ENCODE assay signal across 11 cellular contexts in genomic region chr7:44103566-44103940, GRCh38. TPM values are rescaled to one million over a fixed set of nuclear protein-coding genes. Genes with fewer than 3 reads are reported as not detected.
DNase-seq lines count a peak whose midpoint lies in the region; ATAC-seq and TF ChIP-seq lines count a peak whose summit lies in the region.
"Had no signal": no experiment of that assay in that cellular context is flagged by ENCODE, and none has a peak within 500 bp of the region (broad histone marks: within the 10 kb centered on the region; RNA-seq: fewer than 3 reads in every experiment).

No MANE protein-coding gene starts in this region.

- intact Hi-C loops in ascending aorta (cut with DNase I) = loop anchor here (1.0 kb wide), 1 partner anchor 21 kb away; the partner anchor contains the start of gene POLM
- intact Hi-C loops in lower lobe of right lung (cut with DNase I) = no loop called here

- H3K36me3 ChIP-seq in ascending aorta (peaks cover 18 to 27% of the 10 kb centered on the region in 2 donors), lower lobe of right lung (peaks cover 16% of the 10 kb centered on the region)

- ATAC-seq in lower lobe of right lung (no peak), GM21786 (IDR thresholded peaks at IDR 0.05; ENCODE audit: unreplicated experiment) (no peak)

- H3K9me3 Mint-ChIP-seq in T-helper 1 cell treated with Interleukin-12 subunit alpha and Interleukin-12 subunit beta and Interleukin-4 antibody, amounts not matched to agents 30 μg/mL and 1 μg/mL, for 36 hours = no peaks in the 10 kb centered on the region

- H3K4me3 Mint-ChIP-seq in T-helper 1 cell treated with Interleukin-12 subunit alpha and Interleukin-12 subunit beta and Interleukin-4 antibody, amounts not matched to agents 30 μg/mL and 1 μg/mL, for 36 hours = peak overlapping the region; percentile 49

- H3K9me3 ChIP-seq in ascending aorta (no peaks in the 10 kb centered on the region), lower lobe of right lung (no peaks in the 10 kb centered on the region)

- H3K27ac Mint-ChIP-seq in T-helper 1 cell treated with Interleukin-12 subunit alpha and Interleukin-12 subunit beta and Interleukin-4 antibody, amounts not matched to agents 30 μg/mL and 1 μg/mL, for 36 hours = no peak overlapping the region

- H3K4me1 Mint-ChIP-seq in T-helper 1 cell treated with Interleukin-12 subunit alpha and Interleukin-12 subunit beta and Interleukin-4 antibody, amounts not matched to agents 30 μg/mL and 1 μg/mL, for 36 hours (ENCODE audit: low read depth) = peaks cover 4% of the 10 kb centered on the region

- H3K4me1 ChIP-seq in ascending aorta (peaks cover 55 to 74% of the 10 kb centered on the region in 2 donors), lower lobe of right lung (peaks cover 4% of the 10 kb centered on the region)

- H3K36me3 Mint-ChIP-seq in T-helper 1 cell treated with Interleukin-12 subunit alpha and Interleukin-12 subunit beta and Interleukin-4 antibody, amounts not matched to agents 30 μg/mL and 1 μg/mL, for 36 hours (ENCODE audit: low read depth) = no peaks in the 10 kb centered on the region

- H3K4me3 ChIP-seq in ascending aorta (peak overlapping the region in 1 of 2 donors; percentile 88), lower lobe of right lung (peak overlapping the region; percentile 59)

- peak overlapping the region; percentile 99 to 100 for H3K27ac ChIP-seq in ascending aorta
- peak overlapping the region; percentile 67 for H3K27ac ChIP-seq in lower lobe of right lung
- peak overlapping the region; percentile 38 for H3K27ac ChIP-seq in substantia nigra (ENCODE audit: low read depth, low read length, poor library complexity, severe bottlenecking)

- H3K27me3 ChIP-seq in ascending aorta = no peaks in the 10 kb centered on the region
- peaks cover 20% of the 10 kb centered on the region for H3K27me3 ChIP-seq in lower lobe of right lung (ENCODE audit: low read depth)

- no peak for DNase-seq in T-helper 1 cell
- no peak for DNase-seq in ascending aorta (ENCODE audit: low spot score in 2 of 2)
- DNase-seq in lower lobe of right lung = no peak
- no peak for DNase-seq in substantia nigra (lab: John Stamatoyannopoulos, UW)
- no peak for DNase-seq in NCI-H2196 treated with DMSO at 0.1 percent for 48 hours (lab: John Stamatoyannopoulos, UW; ENCODE audit: unreplicated experiment)
- DNase-seq in NCI-H128 (lab: John Stamatoyannopoulos, UW; ENCODE audit: unreplicated experiment) = no peak
- DNase-seq: ACHN, NCI-H774 had no signal

- H3K27me3 Mint-ChIP-seq in T-helper 1 cell treated with Interleukin-12 subunit alpha and Interleukin-12 subunit beta and Interleukin-4 antibody, amounts not matched to agents 30 μg/mL and 1 μg/mL, for 36 hours (ENCODE audit: low read depth) = peaks cover 19% of the 10 kb centered on the region

- TF ChIP-seq CTCF in ascending aorta (IDR thresholded peaks at IDR 0.05) (no peak), lower lobe of right lung (IDR thresholded peaks at IDR 0.05) (no peak)

RNA-seq across cellular contexts. Expression of gene AEBP1, which starts 0.6 kb away (rescaled TPM):
- total RNA-seq in ascending aorta (1,349 TPM), lower lobe of right lung (82.5 TPM)

RNA-seq across cellular contexts. Expression of gene POLD2, which starts 19.8 kb away (rescaled TPM):
- total RNA-seq in ascending aorta (97.0 TPM), lower lobe of right lung (48.3 TPM)

RNA-seq across cellular contexts. Expression of gene POLM, which starts 21.2 kb away (rescaled TPM):
- total RNA-seq in ascending aorta (58.8 TPM), lower lobe of right lung (24.2 TPM)

RNA-seq across cellular contexts. Expression of gene MYL7, which starts 37.6 kb away (rescaled TPM):
- total RNA-seq in ascending aorta = not detected
- 1.6 TPM for total RNA-seq in lower lobe of right lung
- total RNA-seq: mononuclear cell had no signal

RNA-seq across cellular contexts. Expression of gene PGAM2, which starts 38.2 kb away (rescaled TPM):
- total RNA-seq in ascending aorta = not detected
- 0.44 TPM for total RNA-seq in lower lobe of right lung

Comparison
In these comparisons a context has a peak if more than half of its experiments do, and no peak if none do; other contexts are left out.
1. H3K27ac ChIP-seq: peak in every context shown above with its lines; median percentile 100 in ascending aorta; 67 in lower lobe of right lung; 38 in substantia nigra.
2. RNA of gene AEBP1, which starts 0.6 kb away (total RNA-seq): 1,349 TPM in ascending aorta (single experiment); 82.5 TPM in lower lobe of right lung (single experiment); every median in the first group is over 10 times any median in the second.